In genomic region chr1:168580290-168580689, GRCh38 we compare ENCODE assay signal across 7 cellular contexts. TPM values are rescaled to one million over a fixed set of nuclear protein-coding genes. Genes with fewer than 3 reads are reported as not detected.
"Had no signal": no experiment of that assay in that cellular context is flagged by ENCODE, and none has a peak within 500 bp of the region (broad histone marks: within the 10 kb centered on the region; RNA-seq: fewer than 3 reads in every experiment).

No MANE protein-coding gene starts in this region.

RNA-seq across cellular contexts. Expression of gene XCL1, which starts 3.9 kb away (rescaled TPM):
- total RNA-seq: astrocyte, body of pancreas, LHCN-M2, NCI-H460, RPMI7951 had no signal

RNA-seq across cellular contexts. Expression of gene XCL2, which starts 36.5 kb away (rescaled TPM):
- total RNA-seq: astrocyte, body of pancreas, cardiac septum, LHCN-M2, NCI-H460, RPMI7951, SJCRH30 had no signal
